8 cellular contexts compared by ENCODE assay signal in the genomic region with DNA sequence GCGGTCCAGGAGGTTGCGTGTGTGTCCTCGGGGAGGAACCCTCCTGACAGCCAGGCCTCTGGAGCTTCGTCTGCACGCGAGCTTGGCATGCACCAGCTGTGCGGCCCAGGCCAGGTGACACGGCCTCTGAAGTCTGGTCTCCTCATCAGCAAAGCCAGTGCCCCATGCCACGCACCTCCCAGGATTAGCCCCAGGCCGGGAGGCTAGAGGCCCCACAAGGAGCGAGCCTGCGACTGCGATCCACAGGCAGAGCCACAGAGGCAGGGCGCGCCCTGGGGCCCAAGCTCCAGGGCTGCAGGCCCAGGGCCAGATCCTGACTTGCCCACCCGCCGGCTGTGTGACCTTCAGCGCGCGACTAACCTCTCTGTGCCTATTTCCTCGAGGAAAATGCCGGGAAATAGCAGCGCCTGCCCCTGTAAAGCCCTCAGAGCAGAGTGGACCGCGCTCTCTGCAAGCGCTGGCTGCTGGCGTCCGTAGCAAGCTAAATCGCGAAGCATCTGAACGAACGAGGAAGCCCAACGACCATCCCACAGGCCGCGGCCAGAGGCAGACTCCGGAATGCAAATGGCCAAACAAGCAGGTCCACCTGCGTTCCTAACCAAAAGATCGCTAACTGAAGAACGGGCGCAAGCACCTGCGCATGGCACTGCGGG. TPM values are rescaled to one million over a fixed set of nuclear protein-coding genes. Genes with fewer than 3 reads are reported as not detected.
DNase-seq lines count a peak whose midpoint lies in the region; ATAC-seq and TF ChIP-seq lines count a peak whose summit lies in the region.

No MANE protein-coding gene starts in this region.

- intact Hi-C loops in sciatic nerve (cut with DNase I), result no loop called here

- no peak overlapping the region for H3K27ac ChIP-seq in cardiac muscle cell
- H3K27ac ChIP-seq in SJCRH30, result no peak overlapping the region

- H3K27me3 ChIP-seq in cardiac muscle cell (no peaks in the 10 kb centered on the region), SJCRH30 (no peaks in the 10 kb centered on the region)

- no peak for TF ChIP-seq CTCF in cardiac muscle cell (IDR thresholded peaks at IDR 0.05; ENCODE audit: low read depth, low read length)

- H3K36me3 ChIP-seq in cardiac muscle cell (peaks cover 7% of the 10 kb centered on the region), SJCRH30 (peaks cover 18% of the 10 kb centered on the region)

- H3K9me3 ChIP-seq in cardiac muscle cell (ENCODE audit: low read depth), result no peaks in the 10 kb centered on the region
- no peaks in the 10 kb centered on the region for H3K9me3 ChIP-seq in SJCRH30 (replicated peaks)

- peak; percentile 24 for ATAC-seq in GM21529 (IDR thresholded peaks at IDR 0.05; ENCODE audit: unreplicated experiment)
- peak; percentile 41; the same call in 2 of the 3 replicates for ATAC-seq in SK-N-SH treated with all-trans-retinoic acid at 6 μM for 48 hours
- ATAC-seq in sciatic nerve, result peak; percentile 3
- no peak for ATAC-seq in HG02981 (IDR thresholded peaks at IDR 0.05; ENCODE audit: unreplicated experiment)

- H3K4me3 ChIP-seq in cardiac muscle cell (peak overlapping the region; percentile 42), SJCRH30 (no peak overlapping the region)

- no peak for DNase-seq in cardiac muscle cell (ENCODE audit: low read depth in 1 of 2, low spot score in 1 of 2)
- no peak for DNase-seq in sciatic nerve (ENCODE audit: low spot score)
- no peak for DNase-seq in DMS53 treated with DMSO at 0.1 percent for 48 hours (lab: John Stamatoyannopoulos, UW; ENCODE audit: unreplicated experiment)
- no peak for DNase-seq in ecto neural progenitor cell (ENCODE audit: low spot score)
- DNase-seq in SJCRH30, result no peak

- H3K4me1 ChIP-seq in cardiac muscle cell (ENCODE audit: low read depth) (peaks cover 5% of the 10 kb centered on the region), SJCRH30 (no peaks in the 10 kb centered on the region)

TF ChIP-seq in SK-N-SH treated with all-trans-retinoic acid at 6 μM for 48 hours, 23 proteins besides CTCF, POLR2A, EP300 and RAD21:
- no peak for TF ChIP-seq BACH2 (CRISPR knock-in tag; IDR thresholded peaks at IDR 0.05; ENCODE audit: borderline replicate concordance)
- TF ChIP-seq ZNF70 (CRISPR knock-in tag; IDR thresholded peaks at IDR 0.05), result no peak
- no peak for TF ChIP-seq RARB (CRISPR knock-in tag; IDR thresholded peaks at IDR 0.05)
- no peak for TF ChIP-seq GLIS3 (CRISPR knock-in tag; IDR thresholded peaks at IDR 0.05)
- TF ChIP-seq TOX (CRISPR knock-in tag; IDR thresholded peaks at IDR 0.05; ENCODE audit: borderline replicate concordance), result no peak
- no peak for TF ChIP-seq CSDC2 (CRISPR knock-in tag; IDR thresholded peaks at IDR 0.05)
- no peak for TF ChIP-seq ZNF8 (CRISPR knock-in tag; IDR thresholded peaks at IDR 0.05)
- no peak for TF ChIP-seq ISL1 (CRISPR knock-in tag; IDR thresholded peaks at IDR 0.05)
- TF ChIP-seq ZFP3 (CRISPR knock-in tag; IDR thresholded peaks at IDR 0.05), result no peak
- no peak for TF ChIP-seq ESRRG (CRISPR knock-in tag; IDR thresholded peaks at IDR 0.05)
- TF ChIP-seq ZFP30 (CRISPR knock-in tag; IDR thresholded peaks at IDR 0.05), result no peak
- TF ChIP-seq, protein P1, sequence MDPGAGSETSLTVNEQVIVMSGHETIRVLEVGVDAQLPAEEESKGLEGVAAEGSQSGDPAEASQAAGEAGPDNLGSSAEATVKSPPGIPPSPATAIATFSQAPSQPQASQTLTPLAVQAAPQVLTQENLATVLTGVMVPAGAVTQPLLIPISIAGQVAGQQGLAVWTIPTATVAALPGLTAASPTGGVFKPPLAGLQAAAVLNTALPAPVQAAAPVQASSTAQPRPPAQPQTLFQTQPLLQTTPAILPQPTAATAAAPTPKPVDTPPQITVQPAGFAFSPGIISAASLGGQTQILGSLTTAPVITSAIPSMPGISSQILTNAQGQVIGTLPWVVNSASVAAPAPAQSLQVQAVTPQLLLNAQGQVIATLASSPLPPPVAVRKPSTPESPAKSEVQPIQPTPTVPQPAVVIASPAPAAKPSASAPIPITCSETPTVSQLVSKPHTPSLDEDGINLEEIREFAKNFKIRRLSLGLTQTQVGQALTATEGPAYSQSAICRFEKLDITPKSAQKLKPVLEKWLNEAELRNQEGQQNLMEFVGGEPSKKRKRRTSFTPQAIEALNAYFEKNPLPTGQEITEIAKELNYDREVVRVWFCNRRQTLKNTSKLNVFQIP (CRISPR knock-in tag; IDR thresholded peaks at IDR 0.05; ENCODE audit: borderline replicate concordance, low read depth), result no peak
- TF ChIP-seq OSR1 (CRISPR knock-in tag; IDR thresholded peaks at IDR 0.05), result no peak
- TF ChIP-seq PPARA (CRISPR knock-in tag; IDR thresholded peaks at IDR 0.05; ENCODE audit: borderline replicate concordance), result no peak
- no peak for TF ChIP-seq SNAI2 (CRISPR knock-in tag; IDR thresholded peaks at IDR 0.05)
- TF ChIP-seq, protein P2, sequence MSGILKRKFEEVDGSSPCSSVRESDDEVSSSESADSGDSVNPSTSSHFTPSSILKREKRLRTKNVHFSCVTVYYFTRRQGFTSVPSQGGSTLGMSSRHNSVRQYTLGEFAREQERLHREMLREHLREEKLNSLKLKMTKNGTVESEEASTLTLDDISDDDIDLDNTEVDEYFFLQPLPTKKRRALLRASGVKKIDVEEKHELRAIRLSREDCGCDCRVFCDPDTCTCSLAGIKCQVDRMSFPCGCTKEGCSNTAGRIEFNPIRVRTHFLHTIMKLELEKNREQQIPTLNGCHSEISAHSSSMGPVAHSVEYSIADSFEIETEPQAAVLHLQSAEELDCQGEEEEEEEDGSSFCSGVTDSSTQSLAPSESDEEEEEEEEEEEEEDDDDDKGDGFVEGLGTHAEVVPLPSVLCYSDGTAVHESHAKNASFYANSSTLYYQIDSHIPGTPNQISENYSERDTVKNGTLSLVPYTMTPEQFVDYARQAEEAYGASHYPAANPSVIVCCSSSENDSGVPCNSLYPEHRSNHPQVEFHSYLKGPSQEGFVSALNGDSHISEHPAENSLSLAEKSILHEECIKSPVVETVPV (CRISPR knock-in tag; IDR thresholded peaks at IDR 0.05), result no peak
- TF ChIP-seq, protein P3, sequence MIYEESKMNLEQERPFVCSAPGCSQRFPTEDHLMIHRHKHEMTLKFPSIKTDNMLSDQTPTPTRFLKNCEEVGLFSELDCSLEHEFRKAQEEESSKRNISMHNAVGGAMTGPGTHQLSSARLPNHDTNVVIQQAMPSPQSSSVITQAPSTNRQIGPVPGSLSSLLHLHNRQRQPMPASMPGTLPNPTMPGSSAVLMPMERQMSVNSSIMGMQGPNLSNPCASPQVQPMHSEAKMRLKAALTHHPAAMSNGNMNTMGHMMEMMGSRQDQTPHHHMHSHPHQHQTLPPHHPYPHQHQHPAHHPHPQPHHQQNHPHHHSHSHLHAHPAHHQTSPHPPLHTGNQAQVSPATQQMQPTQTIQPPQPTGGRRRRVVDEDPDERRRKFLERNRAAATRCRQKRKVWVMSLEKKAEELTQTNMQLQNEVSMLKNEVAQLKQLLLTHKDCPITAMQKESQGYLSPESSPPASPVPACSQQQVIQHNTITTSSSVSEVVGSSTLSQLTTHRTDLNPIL (CRISPR knock-in tag; IDR thresholded peaks at IDR 0.05; ENCODE audit: low read depth), result no peak

RNA-seq across cellular contexts. Expression of a gene that starts 0.5 kb away (rescaled TPM):
- total RNA-seq in cardiac muscle cell (19.2 and 20.9 TPM in 2 replicates), sciatic nerve (34.7 TPM)
- polyA plus RNA-seq in cardiac muscle cell, result 14.4 and 20.3 TPM in 2 replicates
- not detected in 2 replicates for total RNA-seq in SJCRH30 (2014; rRNA removed; shearing (Covaris generic))

RNA-seq across cellular contexts. Expression of a gene that starts 53.0 kb away (rescaled TPM):
- total RNA-seq in cardiac muscle cell (43.9 and 82.2 TPM in 2 replicates), sciatic nerve (48.4 TPM)
- 22.2 and 26.6 TPM in 2 replicates for polyA plus RNA-seq in cardiac muscle cell
- 29.3 and 31.4 TPM in 2 replicates for total RNA-seq in SJCRH30 (2014; rRNA removed; shearing (Covaris generic))

Comparison
In these comparisons a context has a peak if more than half of its experiments do, and no peak if none do; other contexts are left out.
1. RNA of a gene that starts 0.5 kb away (total RNA-seq): 34.7 TPM in sciatic nerve (single experiment) and 19.2 to 20.9 TPM in cardiac muscle cell; not detected in SJCRH30; every median in the first group is over 10 times any median in the second.